Comparison of ENCODE assay signal across 13 cellular contexts in the genomic region with DNA sequence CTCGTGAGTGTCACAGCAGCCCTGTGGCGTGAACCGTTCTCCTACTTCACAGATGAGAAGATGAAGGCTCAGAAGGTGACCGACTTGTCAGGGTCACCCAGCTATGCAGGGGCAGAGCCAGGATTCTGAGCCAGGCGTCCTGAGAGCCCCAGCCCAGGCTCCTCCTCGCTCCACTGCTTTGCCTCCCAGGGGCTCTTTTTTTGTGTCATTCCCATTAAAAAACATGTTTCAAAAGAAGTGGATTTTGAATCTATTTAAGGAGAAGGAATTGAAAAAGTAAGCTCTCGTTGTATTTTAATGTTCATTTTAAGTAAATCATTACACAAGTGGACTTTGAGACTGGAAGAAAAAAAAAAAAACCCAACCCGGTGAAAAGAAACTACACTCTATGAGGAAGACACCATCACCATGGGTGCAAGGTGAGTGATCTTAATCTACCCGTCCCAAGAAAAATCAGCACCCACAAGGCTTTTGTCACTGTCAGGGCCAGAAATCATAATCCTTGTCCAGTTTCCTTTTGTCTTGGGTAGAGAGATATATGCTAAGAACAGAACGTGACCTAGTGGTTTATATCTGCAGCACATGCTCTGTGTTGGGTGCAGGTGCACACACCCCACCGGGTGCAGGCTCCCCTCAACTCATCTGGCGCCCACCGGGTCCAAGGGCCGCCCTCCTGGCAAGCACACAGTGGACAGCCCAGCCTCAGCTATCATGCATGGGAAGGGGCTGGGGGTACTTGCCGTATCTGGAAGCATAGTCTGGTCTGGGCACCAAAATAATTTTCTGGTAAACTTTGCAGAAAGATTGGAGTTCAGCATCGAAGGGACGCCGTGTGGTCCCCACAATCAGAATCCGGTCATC.
"Had no signal": no experiment of that assay in that cellular context is flagged by ENCODE, and none has a peak within 500 bp of the region (broad histone marks: within the 10 kb centered on the region; RNA-seq: fewer than 3 reads in every experiment).

No MANE protein-coding gene starts in this region.

- H3K4me3 ChIP-seq: lower lobe of right lung had no signal

- H3K27me3 Mint-ChIP-seq: type B pancreatic cell had no signal

- ATAC-seq: activated naive CD4-positive, alpha-beta T cell treated with anti-CD3 and anti-CD28 coated beads, Interleukin-2, amount 50 U/mL, for 72 hours; lower lobe of right lung had no signal

- H3K36me3 ChIP-seq: brain microvascular endothelial cell, heart left ventricle, lower lobe of right lung had no signal

- H3K27ac Mint-ChIP-seq: activated naive CD4-positive, alpha-beta T cell treated with anti-CD3 and anti-CD28 coated beads, Interleukin-2, amount 50 U/mL, for 72 hours; activated T-cell treated with anti-CD3 and anti-CD28 coated beads, Interleukin-2, amount 50 U/mL, for 24 hours; stimulated activated effector memory CD8-positive, alpha-beta T cell treated with anti-CD3 and anti-CD28 coated beads, Interleukin-12 subunit alpha, Interleukin-12 subunit beta, amount 100 ng/mL, for 72 hours; type B pancreatic cell had no signal

- H3K4me3 Mint-ChIP-seq: activated T-cell treated with anti-CD3 and anti-CD28 coated beads, Interleukin-2, amount 50 U/mL, for 24 hours; mesothelial cell of epicardium; naive B cell; stimulated activated effector memory CD8-positive, alpha-beta T cell treated with anti-CD3 and anti-CD28 coated beads, Interleukin-12 subunit alpha, Interleukin-12 subunit beta, amount 100 ng/mL, for 72 hours had no signal

- DNase-seq: activated CD4-positive, alpha-beta T cell treated with anti-CD3 and anti-CD28 coated beads, Interleukin-2, amount 50 U/mL, for 1 hour; activated effector memory CD4-positive, alpha-beta T cell treated with anti-CD3 and anti-CD28 coated beads, Interleukin-2, amount 50 U/mL, for 16 hours; activated T-cell treated with anti-CD3 and anti-CD28 coated beads, Interleukin-2, amount 50 U/mL, for 24 hours; brain microvascular endothelial cell; heart left ventricle; islet precursor cell; lower lobe of right lung; naive B cell; SIG-M5 had no signal

- H3K27ac ChIP-seq: brain microvascular endothelial cell, lower lobe of right lung had no signal

- H3K27me3 ChIP-seq: brain microvascular endothelial cell, heart left ventricle had no signal

- H3K9me3 Mint-ChIP-seq: activated naive CD4-positive, alpha-beta T cell treated with anti-CD3 and anti-CD28 coated beads, Interleukin-2, amount 50 U/mL, for 72 hours; activated T-cell treated with anti-CD3 and anti-CD28 coated beads, Interleukin-2, amount 50 U/mL, for 24 hours; mesothelial cell of epicardium; naive B cell; stimulated activated effector memory CD8-positive, alpha-beta T cell treated with anti-CD3 and anti-CD28 coated beads, Interleukin-12 subunit alpha, Interleukin-12 subunit beta, amount 100 ng/mL, for 72 hours had no signal

- H3K36me3 Mint-ChIP-seq: activated naive CD4-positive, alpha-beta T cell treated with anti-CD3 and anti-CD28 coated beads, Interleukin-2, amount 50 U/mL, for 72 hours; naive B cell; stimulated activated effector memory CD8-positive, alpha-beta T cell treated with anti-CD3 and anti-CD28 coated beads, Interleukin-12 subunit alpha, Interleukin-12 subunit beta, amount 100 ng/mL, for 72 hours; type B pancreatic cell had no signal

- H3K4me1 ChIP-seq: lower lobe of right lung had no signal

- H3K9me3 ChIP-seq: heart left ventricle, lower lobe of right lung had no signal
